Comparison of ENCODE assay signal across 18 cellular contexts in the genomic region with DNA sequence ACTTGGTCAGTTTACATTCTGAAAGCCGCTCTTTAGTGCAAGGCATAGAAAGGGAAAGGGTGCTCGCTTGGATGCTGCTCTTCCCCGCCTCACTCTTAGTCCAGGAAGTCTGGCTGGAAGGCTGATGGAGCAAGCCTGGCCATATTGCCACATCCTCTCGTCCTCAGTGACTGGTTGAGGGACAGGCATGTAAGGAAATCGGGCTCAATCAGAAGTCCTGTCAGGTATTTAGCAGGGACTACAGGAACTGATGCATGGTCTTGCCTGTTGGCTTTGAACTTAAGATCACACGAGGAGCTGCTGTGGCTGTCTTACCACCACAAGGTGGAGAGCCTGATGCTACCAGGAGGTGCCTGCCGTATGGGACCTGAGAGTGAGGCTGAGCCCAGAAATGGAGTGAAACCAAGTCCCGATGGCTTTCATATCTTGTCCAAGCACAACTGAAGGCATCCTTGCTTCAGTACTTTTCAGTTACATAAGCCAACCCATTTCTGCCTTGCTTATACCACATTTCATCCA. TPM values are rescaled to one million over a fixed set of nuclear protein-coding genes. Genes with fewer than 3 reads are reported as not detected.
DNase-seq lines count a peak whose midpoint lies in the region; ATAC-seq and TF ChIP-seq lines count a peak whose summit lies in the region.
"Had no signal": no experiment of that assay in that cellular context is flagged by ENCODE, and none has a peak within 500 bp of the region (broad histone marks: within the 10 kb centered on the region; RNA-seq: fewer than 3 reads in every experiment).

No MANE protein-coding gene starts in this region.

- H3K36me3 ChIP-seq in OCI-LY7 (ENCODE audit: insufficient read depth, low read length) (no peaks in the 10 kb centered on the region), endodermal cell (ENCODE audit: control insufficient read depth, insufficient read depth, low read length) (no peaks in the 10 kb centered on the region), smooth muscle cell (ENCODE audit: low read depth) (no peaks in the 10 kb centered on the region), colonic mucosa (no peaks in the 10 kb centered on the region)
- H3K36me3 ChIP-seq: upper lobe of left lung had no signal

- CTCF ChIA-PET in CD4-positive, alpha-beta T cell (lab: Charles Lee), result interaction anchor here (1.5 kb wide), 1 partner anchor 64 kb away, joined by 4 read pairs; no protein-coding TSS in a partner anchor
- CTCF ChIA-PET in OCI-LY7 (lab: Charles Lee; ENCODE audit: unreplicated experiment) (interaction anchor here (0.6 to 2.8 kb wide), 6 partner anchors 9 to 87 kb away, joined by 3 to 12 read pairs (median 4); no protein-coding TSS in a partner anchor), GM10248 (lab: Yijun Ruan, JAX) (interaction anchor here (0.8 to 3.0 kb wide), 7 partner anchors 9 to 64 kb away, joined by 3 to 19 read pairs (median 4); no protein-coding TSS in a partner anchor)

- H2AFZ ChIP-seq in OCI-LY7 (ENCODE audit: low read length), result no peak overlapping the region; the same call in 1 of the 2 replicates
- no peak overlapping the region for H2AFZ ChIP-seq in smooth muscle cell (ENCODE audit: low read depth)

- H3K27me3 ChIP-seq in CD4-positive, alpha-beta T cell (ENCODE audit: control insufficient read depth, insufficient read depth, low read length), result no peaks in the 10 kb centered on the region
- H3K27me3 ChIP-seq in endodermal cell (ENCODE audit: control insufficient read depth, insufficient read depth, low read length, poor library complexity, severe bottlenecking), result no peaks in the 10 kb centered on the region
- no peaks in the 10 kb centered on the region for H3K27me3 ChIP-seq in smooth muscle cell (ENCODE audit: low read depth)
- no peaks in the 10 kb centered on the region for H3K27me3 ChIP-seq in colonic mucosa
- H3K27me3 ChIP-seq: upper lobe of left lung had no signal

- H3K4me2 ChIP-seq in OCI-LY7 (ENCODE audit: low read length), result no peak overlapping the region
- no peak overlapping the region for H3K4me2 ChIP-seq in smooth muscle cell

- no peak overlapping the region for H3K27ac Mint-ChIP-seq in CD4-positive, alpha-beta T cell
- H3K27ac Mint-ChIP-seq in endodermal cell, result no peak overlapping the region
- H3K27ac Mint-ChIP-seq: activated T-cell treated with anti-CD3 and anti-CD28 coated beads, Interleukin-2, amount 50 U/mL, for 72 hours; B cell had no signal

- H4K20me1 ChIP-seq in OCI-LY7 (ENCODE audit: insufficient read depth, low read length) (no peaks in the 10 kb centered on the region), smooth muscle cell (ENCODE audit: low read depth) (no peaks in the 10 kb centered on the region)

- H3K79me2 ChIP-seq in OCI-LY7 (ENCODE audit: insufficient read depth, low read depth, low read length) (no peaks in the 10 kb centered on the region), smooth muscle cell (ENCODE audit: low read depth) (no peaks in the 10 kb centered on the region)

- POLR2A ChIA-PET in CD4-positive, alpha-beta T cell (lab: Charles Lee), result no interaction called here
- POLR2A ChIA-PET in OCI-LY7 (lab: Charles Lee) (interaction anchor here (0.9 to 3.1 kb wide), 9 partner anchors 13 to 146 kb away, joined by 3 to 54 read pairs (median 4); partner anchors contain the start of gene C12orf75), GM10248 (lab: Yijun Ruan, JAX) (interaction anchor here (0.6 kb wide), 1 partner anchor 11 kb away, joined by 3 read pairs; the partner anchor contains the start of gene C12orf75)

- H3K9me3 ChIP-seq in CD4-positive, alpha-beta T cell (ENCODE audit: control insufficient read depth, low read length), result no peaks in the 10 kb centered on the region
- peaks cover 8% of the 10 kb centered on the region; the same call in 1 of the 2 replicates for H3K9me3 ChIP-seq in OCI-LY7 (ENCODE audit: low read length)
- H3K9me3 ChIP-seq in endodermal cell (ENCODE audit: control insufficient read depth, low read length), result peaks cover 7% of the 10 kb centered on the region
- no peaks in the 10 kb centered on the region for H3K9me3 ChIP-seq in smooth muscle cell (replicated peaks; ENCODE audit: low read depth)
- no peaks in the 10 kb centered on the region for H3K9me3 ChIP-seq in colonic mucosa
- H3K9me3 ChIP-seq: upper lobe of left lung had no signal

- no peak overlapping the region for H3K27ac ChIP-seq in CD4-positive, alpha-beta T cell (ENCODE audit: low read depth, low read length)
- no peak overlapping the region for H3K27ac ChIP-seq in OCI-LY7 (ENCODE audit: low read depth, low read length, poor library complexity, severe bottlenecking)
- no peak overlapping the region for H3K27ac ChIP-seq in endodermal cell (ENCODE audit: low read depth, low read length)
- H3K27ac ChIP-seq in smooth muscle cell (ENCODE audit: low read depth), result no peak overlapping the region
- H3K27ac ChIP-seq in colonic mucosa, result no peak overlapping the region
- H3K27ac ChIP-seq: epithelial cell of prostate, upper lobe of left lung had no signal

- TF ChIP-seq CTCF in CD4-positive, alpha-beta T cell (IDR thresholded peaks at IDR 0.05), result no peak
- TF ChIP-seq CTCF in GM12872 (IDR thresholded peaks at IDR 0.05; ENCODE audit: insufficient read depth, low read depth, low read length), result peak; percentile 24; the same call in 1 of the 3 replicates
- TF ChIP-seq CTCF in OCI-LY7 (conservative IDR thresholded peaks at IDR 0.05; ENCODE audit: low read length), result peak; percentile 69
- TF ChIP-seq CTCF in endodermal cell (conservative IDR thresholded peaks at IDR 0.05), result peak; percentile 69
- TF ChIP-seq CTCF in smooth muscle cell (IDR thresholded peaks at IDR 0.05; ENCODE audit: borderline replicate concordance, insufficient read depth, poor library complexity, severe bottlenecking), result no peak
- no peak for TF ChIP-seq CTCF in GM10248 (IDR thresholded peaks at IDR 0.05; ENCODE audit: control extremely low read depth, extremely low read depth, low read depth, missing control alignments)
- TF ChIP-seq CTCF in colonic mucosa (IDR thresholded peaks at IDR 0.05), result no peak

- peaks cover 18% of the 10 kb centered on the region for H3K4me1 Mint-ChIP-seq in CD4-positive, alpha-beta T cell (ENCODE audit: low read depth)
- peaks cover 1% of the 10 kb centered on the region for H3K4me1 Mint-ChIP-seq in endodermal cell
- H3K4me1 Mint-ChIP-seq: B cell had no signal

- no peak overlapping the region for H3K4me3 Mint-ChIP-seq in CD4-positive, alpha-beta T cell
- no peak overlapping the region for H3K4me3 Mint-ChIP-seq in endodermal cell
- H3K4me3 Mint-ChIP-seq: activated T-cell treated with anti-CD3 and anti-CD28 coated beads, Interleukin-2, amount 50 U/mL, for 72 hours; B cell had no signal

- DNase-seq in CD4-positive, alpha-beta T cell, result no peak
- peak; percentile 73 for DNase-seq in OCI-LY7 (ENCODE audit: low spot score)
- peak; percentile 71 for DNase-seq in endodermal cell
- DNase-seq in smooth muscle cell (lab: John Stamatoyannopoulos, UW; ENCODE audit: unreplicated experiment), result no peak
- no peak for DNase-seq in GM10248 (ENCODE audit: extremely low spot score)
- DNase-seq in colonic mucosa, result no peak
- DNase-seq: activated T-cell treated with anti-CD3 and anti-CD28 coated beads, Interleukin-2, amount 50 U/mL, for 72 hours; amygdala; glutamatergic neuron; islet precursor cell; midbrain; NCI-H187 treated with DMSO at 0.1 percent for 48 hours; NCI-H526; stimulated activated CD4-positive, alpha-beta T cell treated with anti-CD3 and anti-CD28 coated beads, Interleukin-4, amount 100 ng/mL, for 4 hours; upper lobe of left lung had no signal

- 85 to 94% methylated on average over 3 to 8 of the region's 8 CpGs for WGBS in endodermal cell (ENCODE audit: insufficient coverage in 1 of 2, insufficient read length in 1 of 2), 2 experiments
- 80% methylated on average over 8 of the region's 8 CpGs for WGBS in smooth muscle cell (ENCODE audit: low lambda C conversion rate)

- H3K4me3 ChIP-seq in OCI-LY7 (ENCODE audit: low read depth, low read length, poor library complexity, severe bottlenecking), result no peak overlapping the region
- no peak overlapping the region for H3K4me3 ChIP-seq in endodermal cell (ENCODE audit: low read length)
- H3K4me3 ChIP-seq in smooth muscle cell, result no peak overlapping the region
- H3K4me3 ChIP-seq in colonic mucosa, result no peak overlapping the region
- H3K4me3 ChIP-seq: upper lobe of left lung had no signal

- intact Hi-C loops in CD4-positive, alpha-beta T cell (cut with DNase I, micrococcal nuclease), result loop anchor here (1.0 to 2.0 kb wide), 3 partner anchors 19 to 64 kb away; no protein-coding TSS in a partner anchor
- intact Hi-C loops in OCI-LY7 (cut with micrococcal nuclease; ENCODE audit: unreplicated experiment), result loop anchor here (5.0 kb wide), 1 partner anchor 38 kb away; no protein-coding TSS in a partner anchor
- intact Hi-C loops in colonic mucosa (cut with DNase I), result no loop called here

- H3K9ac ChIP-seq in endodermal cell (ENCODE audit: extremely low read depth, low read length, poor library complexity, severe bottlenecking) (no peak overlapping the region), smooth muscle cell (ENCODE audit: low read depth) (no peak overlapping the region), colonic mucosa (ENCODE audit: low read depth in 2 of 2, low read length in 2 of 2) (no peak overlapping the region)

- no peaks in the 10 kb centered on the region for H3K9me2 ChIP-seq in OCI-LY7 (ENCODE audit: insufficient read depth, low read length)

- H3K27me3 Mint-ChIP-seq in CD4-positive, alpha-beta T cell, result no peaks in the 10 kb centered on the region
- H3K27me3 Mint-ChIP-seq in endodermal cell (ENCODE audit: insufficient read depth), result peaks cover 17% of the 10 kb centered on the region
- H3K27me3 Mint-ChIP-seq: B cell had no signal

- peaks cover 11% of the 10 kb centered on the region for H3F3A ChIP-seq in smooth muscle cell (ENCODE audit: low read depth)

- peak; percentile 43 for ATAC-seq in CD4-positive, alpha-beta T cell (ENCODE audit: poor library complexity)

- no peaks in the 10 kb centered on the region for H3K9me3 Mint-ChIP-seq in CD4-positive, alpha-beta T cell
- H3K9me3 Mint-ChIP-seq in endodermal cell, result peaks cover 12% of the 10 kb centered on the region
- H3K9me3 Mint-ChIP-seq: activated T-cell treated with anti-CD3 and anti-CD28 coated beads, Interleukin-2, amount 50 U/mL, for 72 hours had no signal

- H3K36me3 Mint-ChIP-seq in CD4-positive, alpha-beta T cell (ENCODE audit: low read depth), result no peaks in the 10 kb centered on the region
- H3K36me3 Mint-ChIP-seq in endodermal cell (ENCODE audit: low read depth), result no peaks in the 10 kb centered on the region

- H3K4me1 ChIP-seq in OCI-LY7 (ENCODE audit: insufficient read depth, low read length, poor library complexity, severe bottlenecking) (peaks cover 53% of the 10 kb centered on the region), endodermal cell (ENCODE audit: control insufficient read depth, insufficient read depth, low read length) (no peaks in the 10 kb centered on the region), smooth muscle cell (ENCODE audit: low read depth) (peaks cover 3% of the 10 kb centered on the region), colonic mucosa (peaks cover 7% of the 10 kb centered on the region)
- H3K4me1 ChIP-seq: upper lobe of left lung had no signal

- BruUV-seq in OCI-LY7 (replicated peaks; lab: Mats Ljungman, UMichigan), result no TSS peak

RNA-seq across cellular contexts. Expression of gene C12orf75, which starts 10.7 kb away (rescaled TPM):
- total RNA-seq in CD4-positive, alpha-beta T cell, result 10 to 100 TPM; 16.7 to 17.0 TPM
- 147 and 174 TPM in 2 replicates for total RNA-seq in OCI-LY7 (2014; rRNA removed; shearing (Covaris generic))
- total RNA-seq in OCI-LY7 (2022) (448 and 505 TPM in 2 replicates), endodermal cell (10 to 100 TPM; 43.7 to 57.0 TPM), smooth muscle cell (201 and 236 TPM in 2 replicates), colonic mucosa (100 to 1,000 TPM in 1 of 2 donors, 10 to 100 TPM in 1; 77.9 to 109 TPM)
- 43.2 TPM for polyA plus RNA-seq in endodermal cell (2013, experiment 1 of 2)
- 43.9 TPM for polyA plus RNA-seq in endodermal cell (2013, experiment 2 of 2)
- 261 and 309 TPM in 2 replicates for polyA plus RNA-seq in smooth muscle cell

Comparison
In these comparisons a context has a peak if more than half of its experiments do, and no peak if none do; other contexts are left out.
1. DNase-seq: peak in OCI-LY7 (single experiment) and endodermal cell (single experiment); none in CD4-positive, alpha-beta T cell (0 of 10), smooth muscle cell (single experiment), GM10248 (single experiment) and colonic mucosa (single experiment).
2. CTCF ChIP-seq: peak in GM12872 (single experiment), OCI-LY7 (single experiment) and endodermal cell (single experiment); none in CD4-positive, alpha-beta T cell (single experiment), smooth muscle cell (single experiment), GM10248 (single experiment) and colonic mucosa (single experiment).